In the genomic region with DNA sequence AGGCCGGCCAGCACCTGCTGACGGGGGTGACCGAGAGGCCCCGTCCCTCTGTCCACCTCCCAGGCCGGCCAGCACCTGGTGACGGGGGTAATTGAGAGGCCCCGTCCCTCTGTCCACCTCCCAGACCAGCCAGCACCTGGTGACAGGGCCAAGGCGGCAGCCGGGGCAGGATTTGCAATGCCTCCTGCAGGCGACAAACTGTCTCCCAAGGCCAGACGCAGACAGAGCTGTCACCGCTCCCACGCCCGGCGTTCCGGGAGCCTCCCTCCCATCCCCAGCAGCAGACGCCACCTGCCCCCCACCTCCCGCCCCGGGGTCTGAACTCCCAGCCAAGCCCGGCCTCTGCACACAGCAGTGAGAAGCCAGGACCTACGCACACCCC, we compare ENCODE assay signal across 9 cellular contexts.
DNase-seq lines count a peak whose midpoint lies in the region; ATAC-seq, FAIRE-seq and TF ChIP-seq lines count a peak whose summit lies in the region.
"Had no signal": no experiment of that assay in that cellular context is flagged by ENCODE, and none has a peak within 500 bp of the region (broad histone marks: within the 10 kb centered on the region; RNA-seq: fewer than 3 reads in every experiment).

No MANE protein-coding gene starts in this region.

- no peak overlapping the region for H3K27ac Mint-ChIP-seq in CD4-positive, alpha-beta T cell

- no peaks in the 10 kb centered on the region for H3K36me3 Mint-ChIP-seq in CD4-positive, alpha-beta T cell (ENCODE audit: low read depth)

- peaks cover 7% of the 10 kb centered on the region for H3K4me1 ChIP-seq in neuron (ENCODE audit: insufficient read depth, low read length)

- TF ChIP-seq CTCF in BJ (IDR thresholded peaks at IDR 0.05; ENCODE audit: insufficient read depth, low read depth, low read length) (no peak), epithelial cell of proximal tubule (conservative IDR thresholded peaks at IDR 0.05; ENCODE audit: low read depth, low read length) (no peak)
- TF ChIP-seq CTCF in CD4-positive, alpha-beta T cell (IDR thresholded peaks at IDR 0.05) = no peak

- POLR2A ChIA-PET in BJ (lab: Charles Lee) = interaction anchor here (0.5 kb wide), 1 partner anchor 186 kb away, joined by 3 read pairs; no protein-coding TSS in a partner anchor
- POLR2A ChIA-PET in CD4-positive, alpha-beta T cell (lab: Charles Lee) = no interaction called here

- FAIRE-seq in GM19239 (lab: Jason Lieb, UNC) = no peak
- FAIRE-seq: frontal cortex had no signal

- no peak overlapping the region for H3K4me3 Mint-ChIP-seq in CD4-positive, alpha-beta T cell

- ATAC-seq in CD4-positive, alpha-beta T cell (ENCODE audit: poor library complexity) = no peak
- ATAC-seq in GM21619 (IDR thresholded peaks at IDR 0.05; ENCODE audit: unreplicated experiment) = no peak
- ATAC-seq in GM19395 (IDR thresholded peaks at IDR 0.05; ENCODE audit: unreplicated experiment) = no peak

- no peaks in the 10 kb centered on the region for H3K9me3 ChIP-seq in neuron (ENCODE audit: low read length)
- H3K9me3 ChIP-seq in CD4-positive, alpha-beta T cell (ENCODE audit: control insufficient read depth, low read length) = no peaks in the 10 kb centered on the region

- H3K27me3 ChIP-seq in BJ (ENCODE audit: control insufficient read depth, insufficient read depth, low read length) (no peaks in the 10 kb centered on the region; the same call in 1 of the 2 replicates), neuron (ENCODE audit: insufficient read depth, low read length) (no peaks in the 10 kb centered on the region)
- peaks cover 17% of the 10 kb centered on the region for H3K27me3 ChIP-seq in CD4-positive, alpha-beta T cell (ENCODE audit: control insufficient read depth, insufficient read depth, low read length)

- H3K36me3 ChIP-seq in BJ (ENCODE audit: control insufficient read depth, insufficient read depth, low read length) (no peaks in the 10 kb centered on the region), neuron (ENCODE audit: insufficient read depth, low read length) (no peaks in the 10 kb centered on the region)

- DNase-seq in BJ (ENCODE audit: low read depth) = no peak
- peak; percentile 35 for DNase-seq in NCI-H1105 (lab: John Stamatoyannopoulos, UW)
- no peak for DNase-seq in epithelial cell of proximal tubule (ENCODE audit: low read depth)
- no peak for DNase-seq in CD4-positive, alpha-beta T cell
- no peak for DNase-seq in GM19239 (ENCODE audit: insufficient read length, low spot score)

- intact Hi-C loops in CD4-positive, alpha-beta T cell (cut with DNase I, micrococcal nuclease) = no loop called here

- H3K4me3 ChIP-seq in BJ (ENCODE audit: low read depth, low read length) = peak overlapping the region; percentile 46
- peak overlapping the region; percentile 49 for H3K4me3 ChIP-seq in epithelial cell of proximal tubule (ENCODE audit: low read depth, low read length)
- H3K4me3 ChIP-seq in neuron (ENCODE audit: low read length) = peak overlapping the region; percentile 36

- H3K27me3 Mint-ChIP-seq in CD4-positive, alpha-beta T cell = peaks cover 37% of the 10 kb centered on the region

- CTCF ChIA-PET in BJ (lab: Yijun Ruan, JAX) = interaction anchor here (1.0 to 1.4 kb wide), 4 partner anchors 10 to 273 kb away, joined by 3 to 5 read pairs (median 4); no protein-coding TSS in a partner anchor
- CTCF ChIA-PET in CD4-positive, alpha-beta T cell (lab: Charles Lee) = no interaction called here

- no peaks in the 10 kb centered on the region for H3K9me3 Mint-ChIP-seq in CD4-positive, alpha-beta T cell

- peak overlapping the region; percentile 71 for H2AFZ ChIP-seq in neuron (ENCODE audit: low read depth, low read length)

- H3K4me1 Mint-ChIP-seq in CD4-positive, alpha-beta T cell (ENCODE audit: low read depth) = no peaks in the 10 kb centered on the region

- no peak overlapping the region for H3K27ac ChIP-seq in CD4-positive, alpha-beta T cell (ENCODE audit: low read depth, low read length)
